ENCODE assay signal across 26 cellular contexts in the genomic region with DNA sequence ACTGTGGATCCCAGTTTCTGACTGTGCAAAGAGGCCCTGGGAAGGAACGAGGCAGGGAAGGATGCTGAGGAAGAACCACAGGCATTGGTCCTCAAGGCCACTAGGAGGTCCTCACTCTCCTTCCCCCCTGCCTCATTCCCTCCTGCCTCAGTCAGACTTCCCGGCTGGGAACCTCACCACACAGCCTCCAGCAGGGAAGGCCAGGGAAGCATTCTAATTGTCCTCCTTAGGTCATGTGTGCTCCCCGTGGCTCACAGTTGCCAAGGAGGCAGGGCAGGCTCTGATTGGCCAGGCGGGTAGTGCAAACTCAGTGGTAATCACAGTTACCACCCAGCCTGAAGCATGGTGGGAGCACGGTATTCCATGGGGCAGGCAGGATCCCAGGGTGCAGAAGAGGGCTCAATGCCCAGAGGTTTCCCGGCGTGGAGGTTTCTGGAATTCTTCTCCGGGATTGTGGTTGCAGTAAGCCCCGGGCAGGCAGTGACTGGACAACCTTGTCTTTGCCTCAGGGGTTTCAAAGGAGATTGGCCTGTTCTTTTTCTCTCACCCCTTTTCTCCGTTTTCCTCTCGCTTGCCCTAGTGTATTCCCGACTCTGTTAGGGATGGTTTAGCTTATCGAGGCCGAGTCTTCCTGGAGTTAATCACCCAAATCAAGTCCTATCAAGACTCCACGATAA. TPM values are rescaled to one million over a fixed set of nuclear protein-coding genes. Genes with fewer than 3 reads are reported as not detected.
A peak's percentile ranks its signal among the peaks of the same experiment; 100 is the strongest.
DNase-seq lines count a peak whose midpoint lies in the region; ATAC-seq, FAIRE-seq and TF ChIP-seq lines count a peak whose summit lies in the region.
"Had no signal": no experiment of that assay in that cellular context is flagged by ENCODE, and none has a peak within 500 bp of the region (broad histone marks: within the 10 kb centered on the region; RNA-seq: fewer than 3 reads in every experiment).

No MANE protein-coding gene starts in this region.

- no peaks in the 10 kb centered on the region for H3K79me1 ChIP-seq in neuronal stem cell (ENCODE audit: low read depth, low read length)

- H3K9ac ChIP-seq in HepG2 (ENCODE audit: insufficient read depth, low read depth, low read length) (no peak overlapping the region), neuronal stem cell (ENCODE audit: low read depth, low read length, poor library complexity) (no peak overlapping the region)

- H3K4me1 ChIP-seq in HepG2 (ENCODE audit: insufficient read depth, low read length) (peaks cover 6% of the 10 kb centered on the region; the same call in 1 of the 2 replicates), right lobe of liver (no peaks in the 10 kb centered on the region), Panc1 (ENCODE audit: control insufficient read depth, insufficient read depth, low read length) (no peaks in the 10 kb centered on the region), neuronal stem cell (ENCODE audit: control insufficient read depth in 2 of 2, insufficient read depth in 1 of 2, low read depth in 1 of 2, low read length in 2 of 2) (peaks cover 2% of the 10 kb centered on the region in 2 donors), BE2C (no peaks in the 10 kb centered on the region)

- H3K79me2 ChIP-seq in HepG2 (ENCODE audit: insufficient read depth, low read length), result no peaks in the 10 kb centered on the region

- H3K4me3 ChIP-seq in HepG2 (replicated peaks in 1 of 3; ENCODE audit: insufficient read depth in 1 of 3, low read depth in 2 of 3, low read length in 3 of 3), result no peak overlapping the region
- no peak overlapping the region for H3K4me3 ChIP-seq in right lobe of liver
- H3K4me3 ChIP-seq in Panc1 (ENCODE audit: low read depth in 2 of 2, low read length in 2 of 2), result no peak overlapping the region
- H3K4me3 ChIP-seq in neuronal stem cell (ENCODE audit: low read length in 2 of 2), result no peak overlapping the region
- H3K4me3 ChIP-seq in BE2C (ENCODE audit: low read depth, low read length), result no peak overlapping the region

- ATAC-seq in HepG2, result peak; percentile 36
- ATAC-seq in right lobe of liver, result no peak
- 0 out of 2 replicates have a peak, but pooled peaks have one; percentile 35 for ATAC-seq in Panc1
- no peak for ATAC-seq in HG03039 (IDR thresholded peaks at IDR 0.05; ENCODE audit: unreplicated experiment)
- ATAC-seq: T-cell had no signal

- H3K27me3 ChIP-seq in HepG2 (ENCODE audit: control insufficient read depth in 1 of 2, insufficient read depth in 2 of 2, low read length in 2 of 2) (peaks cover 5 to 38% of the 10 kb centered on the region in 2 experiments; a peak in 4 of 5 replicates), right lobe of liver (no peaks in the 10 kb centered on the region), Panc1 (ENCODE audit: control insufficient read depth, insufficient read depth, low read length) (no peaks in the 10 kb centered on the region), neuronal stem cell (ENCODE audit: control insufficient read depth in 3 of 3, insufficient read depth in 3 of 3, low read depth in 1 of 3, low read length in 3 of 3) (no peaks in the 10 kb centered on the region), BE2C (no peaks in the 10 kb centered on the region)

- TF ChIP-seq CTCF in HepG2 (CRISPR knock-in tag; IDR thresholded peaks at IDR 0.05) (no peak), right lobe of liver (IDR thresholded peaks at IDR 0.05) (no peak), Panc1 (IDR thresholded peaks at IDR 0.05) (no peak), BE2C (IDR thresholded peaks at IDR 0.05; ENCODE audit: low read depth, low read length) (no peak)

- no peak overlapping the region for H2BK5ac ChIP-seq in neuronal stem cell (ENCODE audit: low read length)

- H3K4ac ChIP-seq in neuronal stem cell (ENCODE audit: low read length), result no peak overlapping the region

- H3K4me2 ChIP-seq in HepG2 (ENCODE audit: low read depth, low read length) (no peak overlapping the region; the same call in 1 of the 2 replicates), neuronal stem cell (ENCODE audit: insufficient read depth, low read length, poor library complexity, severe bottlenecking) (no peak overlapping the region)

- no peak overlapping the region for H2AK5ac ChIP-seq in neuronal stem cell (ENCODE audit: low read depth, low read length)

- no peak overlapping the region for H3K14ac ChIP-seq in neuronal stem cell (ENCODE audit: low read length)

- H2BK120ac ChIP-seq in neuronal stem cell (ENCODE audit: low read depth, low read length), result no peak overlapping the region

- H2BK12ac ChIP-seq in neuronal stem cell (ENCODE audit: low read length), result no peak overlapping the region

- TF ChIP-seq POLR2A in HepG2 (IDR thresholded peaks at IDR 0.05; ENCODE audit: insufficient read depth in 1 of 2, low read depth in 2 of 2, low read length in 2 of 2) (no peak), right lobe of liver (IDR thresholded peaks at IDR 0.05) (no peak)

- no peak for DNase-seq in HepG2 (ENCODE audit: low spot score)
- no peak for DNase-seq in right lobe of liver
- no peak for DNase-seq in Panc1 (ENCODE audit: low read depth, low spot score)
- DNase-seq in neuronal stem cell (ENCODE audit: low spot score), result no peak
- DNase-seq in anterior cingulate cortex (lab: John Stamatoyannopoulos, UW), result no peak
- no peak for DNase-seq in BE2C
- DNase-seq: 8988T; C1 segment of cervical spinal cord; Calu3; CD8-positive, alpha-beta memory T cell; DMS153; GDM1; Karpas-422; MM.1S; NCI-H1092; NCI-H1436; NCI-H187 treated with DMSO at 0.1 percent for 48 hours; NCI-H2107; NCI-H446 treated with DMSO at 0.1 percent for 48 hours; NK-92 treated with Interleukin-12 subunit alpha and Interleukin-12 subunit beta, amount 100 ng/mL, for 24 hours; SIG-M5; T-cell had no signal

- POLR2A ChIA-PET in HepG2 (lab: Yijun Ruan, JAX), result no interaction called here
- POLR2A ChIA-PET in Panc1 (lab: Charles Lee), result no interaction called here

- H2AFZ ChIP-seq in HepG2 (ENCODE audit: low read length) (no peak overlapping the region), neuronal stem cell (ENCODE audit: low read length) (peak overlapping the region; percentile 82)

- peak overlapping the region; percentile 31 for H3K18ac ChIP-seq in neuronal stem cell (ENCODE audit: low read length)

- CTCF ChIA-PET in HepG2 (lab: Yijun Ruan, JAX; ENCODE audit: low intra/inter-chr PET ratio, low total read pairs) (no interaction called here), Panc1 (lab: Charles Lee) (no interaction called here)

- H3K27ac ChIP-seq in HepG2 (ENCODE audit: extremely low read length, insufficient read depth, low read length) (no peak overlapping the region), right lobe of liver (no peak overlapping the region), Panc1 (ENCODE audit: low read length) (no peak overlapping the region), neuronal stem cell (replicated peaks; ENCODE audit: low read length) (no peak overlapping the region)
- H3K27ac ChIP-seq: HL-60 had no signal

- no peak overlapping the region for H2BK15ac ChIP-seq in neuronal stem cell (ENCODE audit: low read length)

- FAIRE-seq in HepG2 (lab: Jason Lieb, UNC), result no peak
- FAIRE-seq: H54 had no signal

- no peak overlapping the region for H4K8ac ChIP-seq in neuronal stem cell (ENCODE audit: low read depth, low read length)

- TF ChIP-seq RAD21 in HepG2 (CRISPR knock-in tag; IDR thresholded peaks at IDR 0.05), result no peak

- no peak for TF ChIP-seq EP300 in HepG2 (IDR thresholded peaks at IDR 0.05; ENCODE audit: low read depth in 2 of 2, low read length in 2 of 2)
- TF ChIP-seq EP300 in HepG2 (CRISPR knock-in tag; IDR thresholded peaks at IDR 0.05; ENCODE audit: borderline replicate concordance), result no peak

- H3K36me3 ChIP-seq in HepG2 (replicated peaks in 1 of 2; ENCODE audit: control insufficient read depth in 1 of 2, insufficient read depth in 2 of 2, low read length in 2 of 2), result no peaks in the 10 kb centered on the region
- no peaks in the 10 kb centered on the region for H3K36me3 ChIP-seq in right lobe of liver
- no peaks in the 10 kb centered on the region for H3K36me3 ChIP-seq in Panc1 (ENCODE audit: control insufficient read depth, insufficient read depth, low read length)
- no peaks in the 10 kb centered on the region for H3K36me3 ChIP-seq in neuronal stem cell (replicated peaks in 1 of 2; ENCODE audit: control insufficient read depth in 2 of 2, insufficient read depth in 2 of 2, low read length in 2 of 2)
- H3K36me3 ChIP-seq in BE2C, result no peaks in the 10 kb centered on the region

- in situ Hi-C loops in HepG2 (cut with HindIII; ENCODE audit: extremely low pct_ligation_motif_present, low pct_unique_long_range_greater_than_20kb) (no loop called here), Panc1 (cut with HindIII; ENCODE audit: low pct_unique_long_range_greater_than_20kb, low sequenced_read_pairs) (no loop called here)

- WGBS in HepG2 (ENCODE audit: low lambda C conversion rate), result 55% methylated on average over 12 of the region's 15 CpGs
- 81% methylated on average over 12 of the region's 15 CpGs for WGBS in right lobe of liver (ENCODE audit: insufficient coverage, low coverage, low lambda C conversion rate, missing lambda C conversion rate)
- WGBS in neuronal stem cell (ENCODE audit: extremely low coverage in 2 of 2, insufficient read length in 2 of 2, insufficient replicate concordance in 1 of 2), 2 donors, result no CpG with 5 or more reads among the region's 15 CpGs

- no peaks in the 10 kb centered on the region for H4K20me1 ChIP-seq in HepG2 (ENCODE audit: insufficient read depth, low read length)

- H3K9me3 ChIP-seq in HepG2 (ENCODE audit: low read length) (no peaks in the 10 kb centered on the region), right lobe of liver (no peaks in the 10 kb centered on the region), Panc1 (ENCODE audit: control insufficient read depth, insufficient read depth, low read depth, low read length) (no peaks in the 10 kb centered on the region), neuronal stem cell (replicated peaks in 1 of 2; ENCODE audit: control insufficient read depth in 2 of 2, insufficient read depth in 1 of 2, low read depth in 1 of 2, low read length in 2 of 2) (peaks cover 0 to 2% of the 10 kb centered on the region in 2 donors), BE2C (no peaks in the 10 kb centered on the region)

- no peak overlapping the region for H3K23ac ChIP-seq in neuronal stem cell (ENCODE audit: low read depth, low read length, poor library complexity)

- no peak overlapping the region for H4K91ac ChIP-seq in neuronal stem cell (ENCODE audit: low read depth, low read length, poor library complexity)

- intact Hi-C loops in HepG2 (cut with micrococcal nuclease; ENCODE audit: unreplicated experiment), result no loop called here
- intact Hi-C loops in right lobe of liver (cut with DNase I), result no loop called here
- intact Hi-C loops in Panc1 (cut with micrococcal nuclease; ENCODE audit: unreplicated experiment), result no loop called here

- BruUV-seq in HepG2 (replicated peaks; lab: Mats Ljungman, UMichigan), result no TSS peak
- no TSS peak for BruUV-seq in Panc1 (replicated peaks; lab: Mats Ljungman, UMichigan)

RNA-seq across cellular contexts. Expression of gene FER1L5, which starts 27.1 kb away (rescaled TPM):
- total RNA-seq in HepG2 (2016; rRNA removed; fragmentation: Illumina TruSeq; extraction: Trizol) (0.02 TPM in 1 of 2 replicates, not detected in the other), right lobe of liver (not detected), Panc1 (2021; ENCODE audit: unreplicated experiment) (not detected)
- not detected in 2 replicates for total RNA-seq in HepG2 (2016; cell fraction: cytosol; rRNA removed; fragmentation: Illumina TruSeq; extraction: Trizol; ENCODE audit: low read depth)
- total RNA-seq in HepG2 (2016; cell fraction: insoluble cytoplasmic fraction; rRNA removed; fragmentation: Illumina TruSeq; extraction: Trizol), result 0.02 TPM in 1 of 2 replicates, not detected in the other
- total RNA-seq in HepG2 (2016; cell fraction: membrane; rRNA removed; fragmentation: Illumina TruSeq; extraction: Trizol), result 0.03 TPM in 1 of 2 replicates, not detected in the other
- 0.12 and 0.16 TPM in 2 replicates for total RNA-seq in HepG2 (2016; cell fraction: nucleus; rRNA removed; fragmentation: Illumina TruSeq; extraction: Trizol)
- polyA plus RNA-seq in HepG2 (2011; rRNA removed), result 0.08 and 0.22 TPM in 2 replicates
- polyA plus RNA-seq in HepG2 (2011; cell fraction: cytosol; rRNA removed), result 0.01 and 0.03 TPM in 2 replicates
- 1.2 and 1.4 TPM in 2 replicates for polyA plus RNA-seq in HepG2 (2011; cell fraction: nucleus; rRNA removed)
- 0.09 and 0.15 TPM in 2 replicates for polyA plus RNA-seq in HepG2 (2012)
- not detected in 2 replicates for polyA plus RNA-seq in HepG2 (2016; cell fraction: cytosol; fragmentation: Illumina TruSeq; extraction: Trizol; ENCODE audit: low read depth)
- not detected in 2 replicates for polyA plus RNA-seq in HepG2 (2016; cell fraction: insoluble cytoplasmic fraction; fragmentation: Illumina TruSeq; extraction: Trizol; ENCODE audit: low read depth)
- polyA plus RNA-seq in HepG2 (2016; cell fraction: membrane; fragmentation: Illumina TruSeq; extraction: Trizol; ENCODE audit: low read depth), result not detected in 2 replicates
- 0.12 and 0.25 TPM in 2 replicates for polyA plus RNA-seq in HepG2 (2016; cell fraction: nucleus; fragmentation: Illumina TruSeq; extraction: Trizol; ENCODE audit: insufficient read depth, low read depth)
- 0.07 and 0.16 TPM in 2 replicates for polyA minus RNA-seq in HepG2 (2011; rRNA and poly(A)+ RNA removed; ENCODE audit: low replicate concordance)
- polyA minus RNA-seq in HepG2 (2011; cell fraction: cytosol; rRNA and poly(A)+ RNA removed), result not detected in 2 replicates
- 0.25 and 0.26 TPM in 2 replicates for polyA minus RNA-seq in HepG2 (2011; cell fraction: nucleus; rRNA and poly(A)+ RNA removed)
- polyA plus RNA-seq in Panc1 (2012; ENCODE audit: insufficient read length), result 0.06 TPM
- polyA plus RNA-seq in neuronal stem cell (2013, experiment 1 of 2), result 0.47 TPM
- 0.47 TPM for polyA plus RNA-seq in neuronal stem cell (2013, experiment 2 of 2)
- not detected for polyA plus RNA-seq in BE2C (2012; ENCODE audit: insufficient read depth, insufficient read length, low read depth)
- total RNA-seq: Calu3; CD8-positive, alpha-beta memory T cell; HT-29; T-cell had no signal
- polyA plus RNA-seq: CD8-positive, alpha-beta memory T cell had no signal

RNA-seq across cellular contexts. Expression of gene KANSL3, which starts 31.6 kb away (rescaled TPM):
- total RNA-seq in HepG2 (2016; rRNA removed; fragmentation: Illumina TruSeq; extraction: Trizol), result 37.3 and 43.9 TPM in 2 replicates
- total RNA-seq in HepG2 (2016; cell fraction: cytosol; rRNA removed; fragmentation: Illumina TruSeq; extraction: Trizol; ENCODE audit: low read depth), result 7.8 and 8.3 TPM in 2 replicates
- total RNA-seq in HepG2 (2016; cell fraction: insoluble cytoplasmic fraction; rRNA removed; fragmentation: Illumina TruSeq; extraction: Trizol), result 35.6 and 36.6 TPM in 2 replicates
- 26.4 and 26.5 TPM in 2 replicates for total RNA-seq in HepG2 (2016; cell fraction: membrane; rRNA removed; fragmentation: Illumina TruSeq; extraction: Trizol)
- total RNA-seq in HepG2 (2016; cell fraction: nucleus; rRNA removed; fragmentation: Illumina TruSeq; extraction: Trizol), result 40.0 and 44.1 TPM in 2 replicates
- 20.8 and 28.2 TPM in 2 replicates for polyA plus RNA-seq in HepG2 (2011; rRNA removed)
- 17.0 and 17.8 TPM in 2 replicates for polyA plus RNA-seq in HepG2 (2011; cell fraction: cytosol; rRNA removed)
- polyA plus RNA-seq in HepG2 (2011; cell fraction: nucleus; rRNA removed), result 63.0 and 65.8 TPM in 2 replicates
- polyA plus RNA-seq in HepG2 (2012), result 28.9 and 35.1 TPM in 2 replicates
- 3.4 TPM in 2 replicates for polyA plus RNA-seq in HepG2 (2016; cell fraction: cytosol; fragmentation: Illumina TruSeq; extraction: Trizol; ENCODE audit: low read depth)
- 26.9 and 34.3 TPM in 2 replicates for polyA plus RNA-seq in HepG2 (2016; cell fraction: insoluble cytoplasmic fraction; fragmentation: Illumina TruSeq; extraction: Trizol; ENCODE audit: low read depth)
- 12.0 and 12.5 TPM in 2 replicates for polyA plus RNA-seq in HepG2 (2016; cell fraction: membrane; fragmentation: Illumina TruSeq; extraction: Trizol; ENCODE audit: low read depth)
- polyA plus RNA-seq in HepG2 (2016; cell fraction: nucleus; fragmentation: Illumina TruSeq; extraction: Trizol; ENCODE audit: insufficient read depth, low read depth), result 50.8 and 58.3 TPM in 2 replicates
- 85.2 and 180 TPM in 2 replicates for polyA minus RNA-seq in HepG2 (2011; rRNA and poly(A)+ RNA removed; ENCODE audit: low replicate concordance)
- 19.0 and 20.2 TPM in 2 replicates for polyA minus RNA-seq in HepG2 (2011; cell fraction: cytosol; rRNA and poly(A)+ RNA removed)
- polyA minus RNA-seq in HepG2 (2011; cell fraction: nucleus; rRNA and poly(A)+ RNA removed), result 73.1 and 81.1 TPM in 2 replicates
- total RNA-seq in right lobe of liver, result 10 to 100 TPM; 17.3 to 29.3 (median 21.6) TPM
- total RNA-seq in Panc1 (2021; ENCODE audit: unreplicated experiment), result 50.3 TPM
- polyA plus RNA-seq in Panc1 (2012; ENCODE audit: insufficient read length), result 30.6 TPM
- 23.8 TPM for polyA plus RNA-seq in neuronal stem cell (2013, experiment 1 of 2)
- 23.9 TPM for polyA plus RNA-seq in neuronal stem cell (2013, experiment 2 of 2)
- polyA plus RNA-seq in BE2C (2012; ENCODE audit: insufficient read depth, insufficient read length, low read depth), result 17.8 TPM

Comparison
In these comparisons a context has a peak if more than half of its experiments do, and no peak if none do; other contexts are left out.
1. ATAC-seq: peak in HepG2 (single experiment) and Panc1 (single experiment); none in right lobe of liver (0 of 4) and HG03039 (single experiment).